In genomic region chr15:70407955-70408354, GRCh38 we compare ENCODE assay signal across 8 cellular contexts.
"Had no signal": no experiment of that assay in that cellular context is flagged by ENCODE, and none has a peak within 500 bp of the region (broad histone marks: within the 10 kb centered on the region; RNA-seq: fewer than 3 reads in every experiment).

No MANE protein-coding gene starts in this region.

- H3K27ac Mint-ChIP-seq: H9, HFFc6 had no signal

- ATAC-seq: K562 had no signal

- DNase-seq: GOT3, H9, HCEC 1CT, HFFc6, IMR-90, KG1 had no signal

- FAIRE-seq: H54, K562 had no signal

- H3K4me3 ChIP-seq: K562 had no signal

- H3K4me3 Mint-ChIP-seq: H9, HFFc6 had no signal
